9 cellular contexts compared by ENCODE assay signal in genomic region chr4:69057620-69058409, GRCh38. TPM values are rescaled to one million over a fixed set of nuclear protein-coding genes. Genes with fewer than 3 reads are reported as not detected.
DNase-seq lines count a peak whose midpoint lies in the region; ATAC-seq and TF ChIP-seq lines count a peak whose summit lies in the region.
"Had no signal": no experiment of that assay in that cellular context is flagged by ENCODE, and none has a peak within 500 bp of the region (broad histone marks: within the 10 kb centered on the region; RNA-seq: fewer than 3 reads in every experiment).

No MANE protein-coding gene starts in this region.

- H3K79me2 ChIP-seq in SK-N-SH (ENCODE audit: insufficient read depth) (no peaks in the 10 kb centered on the region), Karpas-422 (ENCODE audit: low read length) (no peaks in the 10 kb centered on the region)

- DNase-seq in SK-N-SH (no peak), lung (ENCODE audit: low spot score) (no peak), GM13976 (ENCODE audit: low spot score) (no peak), HAP-1 (ENCODE audit: low spot score in 2 of 2) (no peak), Karpas-422 (no peak)
- DNase-seq in stimulated activated CD4-positive, alpha-beta T cell treated with anti-CD3 and anti-CD28 coated beads, Interleukin-4, amount 100 ng/mL, for 4 hours: no peak

- 22% methylated on average over 4 of the region's 5 CpGs for WGBS in SK-N-SH (ENCODE audit: low lambda C conversion rate)
- WGBS in lung, 2 donors: 48 to 74% methylated on average over 5 of the region's 5 CpGs

- TF ChIP-seq RAD21 in SK-N-SH (IDR thresholded peaks at IDR 0.05; ENCODE audit: low read length): no peak

- H3K4me3 ChIP-seq in SK-N-SH (ENCODE audit: low read depth in 2 of 2, low read length in 1 of 2): peak overlapping the region in 1 of 2 experiments; percentile 23; a peak in 1 of 4 replicates
- H3K4me3 ChIP-seq in lung: no peak overlapping the region
- no peak overlapping the region for H3K4me3 ChIP-seq in HAP-1
- no peak overlapping the region for H3K4me3 ChIP-seq in Karpas-422 (ENCODE audit: low read length)
- H3K4me3 ChIP-seq: coronary artery had no signal

- H3K9me3 ChIP-seq in SK-N-SH (no peaks in the 10 kb centered on the region), lung (ENCODE audit: control insufficient read depth in 2 of 2, insufficient read depth in 1 of 2, low read length in 1 of 2) (no peaks in the 10 kb centered on the region), HAP-1 (no peaks in the 10 kb centered on the region), Karpas-422 (ENCODE audit: low read length) (no peaks in the 10 kb centered on the region)

- no peaks in the 10 kb centered on the region for H3F3A ChIP-seq in SK-N-SH (replicated peaks; ENCODE audit: insufficient read depth)

- H3K4me2 ChIP-seq in SK-N-SH (peak overlapping the region; percentile 66), Karpas-422 (ENCODE audit: low read depth, low read length, poor library complexity, severe bottlenecking) (no peak overlapping the region)

- CTCF ChIA-PET in SK-N-SH (lab: Yijun Ruan, JAX): no interaction called here

- H3K36me3 ChIP-seq in SK-N-SH (replicated peaks in 1 of 2; ENCODE audit: control insufficient read depth in 1 of 2, insufficient read depth in 2 of 2, low read length in 1 of 2) (no peaks in the 10 kb centered on the region), lung (ENCODE audit: control insufficient read depth in 2 of 2, insufficient read depth in 2 of 2, low read length in 2 of 2) (no peaks in the 10 kb centered on the region), HAP-1 (replicated peaks) (no peaks in the 10 kb centered on the region), Karpas-422 (ENCODE audit: insufficient read depth, low read length) (no peaks in the 10 kb centered on the region)

- no peak overlapping the region for H3K9ac ChIP-seq in SK-N-SH
- no peak overlapping the region for H3K9ac ChIP-seq in Karpas-422 (ENCODE audit: low read length)

- no peak overlapping the region for H3K27ac ChIP-seq in SK-N-SH (ENCODE audit: low read depth in 2 of 2, low read length in 1 of 2)
- peak overlapping the region in 1 of 2 donors; percentile 63 for H3K27ac ChIP-seq in lung (ENCODE audit: low read depth in 1 of 2, low read length in 1 of 2)
- no peak overlapping the region for H3K27ac ChIP-seq in Karpas-422 (ENCODE audit: low read length)
- H3K27ac ChIP-seq: coronary artery had no signal

- no peak for TF ChIP-seq EP300 in SK-N-SH (IDR thresholded peaks at IDR 0.05; ENCODE audit: borderline replicate concordance in 1 of 2, low read depth in 1 of 2, low read length in 1 of 2)

- in situ Hi-C loops in GM13976 (cut with MboI; ENCODE audit: low sequenced_read_pairs, unreplicated experiment) (no loop called here), HAP-1 (cut with MboI; ENCODE audit: low sequenced_read_pairs) (no loop called here)

- ATAC-seq in GM18508 (IDR thresholded peaks at IDR 0.05; ENCODE audit: insufficient read depth, unreplicated experiment) (peak; percentile 61), HG02759 (IDR thresholded peaks at IDR 0.05; ENCODE audit: unreplicated experiment) (peak; percentile 75), lung (ENCODE audit: insufficient read depth, low FRiP score) (peak; percentile 43)

- POLR2A ChIA-PET in SK-N-SH (lab: Yijun Ruan, JAX): no interaction called here

- no peaks in the 10 kb centered on the region for H3K9me2 ChIP-seq in SK-N-SH
- no peaks in the 10 kb centered on the region for H3K9me2 ChIP-seq in Karpas-422 (replicated peaks; ENCODE audit: insufficient read depth, low read length)

- H2AFZ ChIP-seq in SK-N-SH (ENCODE audit: low read depth) (no peak overlapping the region), Karpas-422 (ENCODE audit: low read length) (no peak overlapping the region)

- H3K27me3 ChIP-seq in SK-N-SH (ENCODE audit: insufficient read depth) (no peaks in the 10 kb centered on the region; the same call in 1 of the 2 replicates), lung (ENCODE audit: control insufficient read depth, insufficient read depth) (no peaks in the 10 kb centered on the region), HAP-1 (ENCODE audit: low read depth) (no peaks in the 10 kb centered on the region), Karpas-422 (ENCODE audit: low read length) (no peaks in the 10 kb centered on the region)

- TF ChIP-seq CTCF in SK-N-SH (IDR thresholded peaks at IDR 0.05): no peak
- no peak for TF ChIP-seq CTCF in lung (IDR thresholded peaks at IDR 0.05; ENCODE audit: control extremely low read depth, extremely low read depth)
- no peak for TF ChIP-seq CTCF in GM13976 (IDR thresholded peaks at IDR 0.05; ENCODE audit: borderline replicate concordance, control extremely low read depth, extremely low read depth, insufficient read depth, missing control alignments)

- no peaks in the 10 kb centered on the region for H4K20me1 ChIP-seq in SK-N-SH (ENCODE audit: insufficient read depth)
- H4K20me1 ChIP-seq in Karpas-422 (ENCODE audit: insufficient read depth, low read depth, low read length): no peaks in the 10 kb centered on the region

- H3K4me1 ChIP-seq in SK-N-SH (ENCODE audit: control insufficient read depth in 1 of 2, insufficient read depth in 2 of 2, low read depth in 1 of 2, low read length in 1 of 2) (no peaks in the 10 kb centered on the region), lung (ENCODE audit: control insufficient read depth in 2 of 2, insufficient read depth in 2 of 2, low read length in 2 of 2) (no peaks in the 10 kb centered on the region), HAP-1 (no peaks in the 10 kb centered on the region), Karpas-422 (ENCODE audit: low read length) (no peaks in the 10 kb centered on the region)

TF ChIP-seq in SK-N-SH, 30 proteins besides CTCF, POLR2A, EP300 and RAD21 (continues in another document):
- TF ChIP-seq TEAD4 (IDR thresholded peaks at IDR 0.05; ENCODE audit: borderline replicate concordance, insufficient read depth) (no peak), TAF1 (IDR thresholded peaks at IDR 0.05; ENCODE audit: borderline replicate concordance, low read depth, low read length) (no peak), POLR2AphosphoS5 (IDR thresholded peaks at IDR 0.05; ENCODE audit: low read depth, low read length) (no peak), RFX5 (IDR thresholded peaks at IDR 0.05; ENCODE audit: low read length) (no peak), MEF2A (IDR thresholded peaks at IDR 0.05; ENCODE audit: borderline replicate concordance, low read depth) (no peak), JUND (IDR thresholded peaks at IDR 0.05) (no peak), EZH2phosphoT487 (IDR thresholded peaks at IDR 0.05; ENCODE audit: borderline replicate concordance, low read depth) (no peak), NRF1 (IDR thresholded peaks at IDR 0.05; ENCODE audit: low read depth, low read length) (no peak), SMC3 (IDR thresholded peaks at IDR 0.05; ENCODE audit: low read depth, low read length) (no peak), ELF1 (IDR thresholded peaks at IDR 0.05) (no peak), YY1 (IDR thresholded peaks at IDR 0.05; ENCODE audit: low read depth) (no peak), USF2 (IDR thresholded peaks at IDR 0.05; ENCODE audit: borderline replicate concordance, low read depth, low read length) (no peak), GABPA (IDR thresholded peaks at IDR 0.05; ENCODE audit: low read depth) (no peak), FOXM1 (IDR thresholded peaks at IDR 0.05; ENCODE audit: low read depth) (no peak)
- TF ChIP-seq, protein P1, sequence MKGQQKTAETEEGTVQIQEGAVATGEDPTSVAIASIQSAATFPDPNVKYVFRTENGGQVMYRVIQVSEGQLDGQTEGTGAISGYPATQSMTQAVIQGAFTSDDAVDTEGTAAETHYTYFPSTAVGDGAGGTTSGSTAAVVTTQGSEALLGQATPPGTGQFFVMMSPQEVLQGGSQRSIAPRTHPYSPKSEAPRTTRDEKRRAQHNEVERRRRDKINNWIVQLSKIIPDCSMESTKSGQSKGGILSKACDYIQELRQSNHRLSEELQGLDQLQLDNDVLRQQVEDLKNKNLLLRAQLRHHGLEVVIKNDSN (IDR thresholded peaks at IDR 0.05; ENCODE audit: borderline replicate concordance, low read depth): no peak
- TF ChIP-seq, protein P2, sequence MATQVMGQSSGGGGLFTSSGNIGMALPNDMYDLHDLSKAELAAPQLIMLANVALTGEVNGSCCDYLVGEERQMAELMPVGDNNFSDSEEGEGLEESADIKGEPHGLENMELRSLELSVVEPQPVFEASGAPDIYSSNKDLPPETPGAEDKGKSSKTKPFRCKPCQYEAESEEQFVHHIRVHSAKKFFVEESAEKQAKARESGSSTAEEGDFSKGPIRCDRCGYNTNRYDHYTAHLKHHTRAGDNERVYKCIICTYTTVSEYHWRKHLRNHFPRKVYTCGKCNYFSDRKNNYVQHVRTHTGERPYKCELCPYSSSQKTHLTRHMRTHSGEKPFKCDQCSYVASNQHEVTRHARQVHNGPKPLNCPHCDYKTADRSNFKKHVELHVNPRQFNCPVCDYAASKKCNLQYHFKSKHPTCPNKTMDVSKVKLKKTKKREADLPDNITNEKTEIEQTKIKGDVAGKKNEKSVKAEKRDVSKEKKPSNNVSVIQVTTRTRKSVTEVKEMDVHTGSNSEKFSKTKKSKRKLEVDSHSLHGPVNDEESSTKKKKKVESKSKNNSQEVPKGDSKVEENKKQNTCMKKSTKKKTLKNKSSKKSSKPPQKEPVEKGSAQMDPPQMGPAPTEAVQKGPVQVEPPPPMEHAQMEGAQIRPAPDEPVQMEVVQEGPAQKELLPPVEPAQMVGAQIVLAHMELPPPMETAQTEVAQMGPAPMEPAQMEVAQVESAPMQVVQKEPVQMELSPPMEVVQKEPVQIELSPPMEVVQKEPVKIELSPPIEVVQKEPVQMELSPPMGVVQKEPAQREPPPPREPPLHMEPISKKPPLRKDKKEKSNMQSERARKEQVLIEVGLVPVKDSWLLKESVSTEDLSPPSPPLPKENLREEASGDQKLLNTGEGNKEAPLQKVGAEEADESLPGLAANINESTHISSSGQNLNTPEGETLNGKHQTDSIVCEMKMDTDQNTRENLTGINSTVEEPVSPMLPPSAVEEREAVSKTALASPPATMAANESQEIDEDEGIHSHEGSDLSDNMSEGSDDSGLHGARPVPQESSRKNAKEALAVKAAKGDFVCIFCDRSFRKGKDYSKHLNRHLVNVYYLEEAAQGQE (IDR thresholded peaks at IDR 0.05; ENCODE audit: low read depth, low read length): no peak

RNA-seq across cellular contexts. Expression of gene UGT2B7, which starts 38.5 kb away (rescaled TPM):
- polyA plus RNA-seq in SK-N-SH (2012; rRNA removed) (not detected in 2 replicates), lung (under 1 TPM; 0.14 to 0.32 TPM)
- polyA plus RNA-seq in SK-N-SH (2012; cell fraction: cytosol; rRNA removed): not detected in 2 replicates
- polyA plus RNA-seq in SK-N-SH (2012; cell fraction: nucleus; rRNA removed): not detected in 2 replicates
- 10 to 100 TPM in 1 of 2 donors, 1 to 10 TPM in 1; 2.2 to 13.5 TPM for total RNA-seq in lung
- total RNA-seq in Karpas-422 (2014; rRNA removed; shearing (Covaris generic); ENCODE audit: low replicate concordance): not detected in 2 replicates
